ENCODE assay signal across 8 cellular contexts in the genomic region with DNA sequence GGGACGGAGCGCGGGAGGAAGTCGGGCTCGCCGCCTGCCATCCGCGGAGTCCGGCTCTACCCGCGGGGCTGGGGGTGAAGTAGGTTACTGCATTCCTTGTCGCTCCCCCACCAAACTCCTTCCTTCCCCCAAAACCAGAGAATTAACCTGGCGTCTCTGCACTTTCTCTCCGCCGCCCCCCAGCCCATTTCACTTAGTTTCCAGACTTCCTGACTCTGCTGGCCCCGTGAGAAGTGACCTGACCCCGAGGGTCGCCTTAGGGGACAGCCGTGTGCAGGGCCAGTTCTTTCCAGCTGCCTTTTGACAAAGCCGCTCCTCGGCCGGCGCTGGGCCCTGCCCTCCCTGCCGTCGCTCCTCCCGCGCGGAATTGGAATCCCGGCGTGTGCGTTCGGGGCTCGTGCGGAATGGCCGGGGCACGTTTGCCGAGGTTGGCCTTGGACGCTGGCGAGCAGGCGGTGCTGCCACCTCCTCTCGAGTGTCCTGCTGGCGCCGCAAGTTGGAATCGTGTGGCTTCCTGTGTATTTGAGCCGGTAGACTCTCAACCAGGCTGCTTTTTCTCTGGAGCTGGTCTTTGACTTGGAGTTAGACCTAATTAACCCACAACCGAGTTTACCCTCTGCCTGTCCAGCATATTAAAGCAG. TPM values are rescaled to one million over a fixed set of nuclear protein-coding genes. Genes with fewer than 3 reads are reported as not detected.
DNase-seq lines count a peak whose midpoint lies in the region; ATAC-seq, FAIRE-seq and TF ChIP-seq lines count a peak whose summit lies in the region.

No MANE protein-coding gene starts in this region.

- no peak for FAIRE-seq in GM12892 (lab: Jason Lieb, UNC)

- H3K79me2 ChIP-seq in OCI-LY7 (ENCODE audit: insufficient read depth, low read depth, low read length), result no peaks in the 10 kb centered on the region

- H2AFZ ChIP-seq in OCI-LY7 (ENCODE audit: low read length), result no peak overlapping the region

- CTCF ChIA-PET in OCI-LY7 (lab: Charles Lee; ENCODE audit: unreplicated experiment), result no interaction called here

- peak; percentile 13 for ATAC-seq in HG03066 (IDR thresholded peaks at IDR 0.05; ENCODE audit: low read depth, unreplicated experiment)

- no peaks in the 10 kb centered on the region for H3K27me3 ChIP-seq in ascending aorta
- no peaks in the 10 kb centered on the region for H3K27me3 ChIP-seq in prostate gland (replicated peaks; ENCODE audit: insufficient read depth)

- POLR2A ChIA-PET in OCI-LY7 (lab: Charles Lee), result interaction anchor here (1.8 kb wide), 1 partner anchor 13 kb away, joined by 6 read pairs; no protein-coding TSS in a partner anchor

- no peaks in the 10 kb centered on the region for H4K20me1 ChIP-seq in OCI-LY7 (ENCODE audit: insufficient read depth, low read length)

- H3K36me3 ChIP-seq in OCI-LY7 (ENCODE audit: insufficient read depth, low read length) (no peaks in the 10 kb centered on the region), ascending aorta (no peaks in the 10 kb centered on the region), prostate gland (no peaks in the 10 kb centered on the region)

- BruUV-seq in OCI-LY7 (replicated peaks; lab: Mats Ljungman, UMichigan), result no TSS peak

- peak overlapping the region; percentile 10; the same call in 1 of the 2 replicates for H3K4me2 ChIP-seq in OCI-LY7 (ENCODE audit: low read length)

- DNase-seq in A172 (ENCODE audit: low spot score) (peak; percentile 23), GM03348 (ENCODE audit: low spot score) (peak; percentile 82), OCI-LY7 (ENCODE audit: low spot score) (no peak), ascending aorta (ENCODE audit: low spot score in 2 of 2) (peak in 1 of 2 donors; percentile 76), hepatic stellate cell (ENCODE audit: low spot score) (peak; percentile 61), prostate gland (ENCODE audit: low spot score) (peak; percentile 33), GM12892 (ENCODE audit: insufficient read length) (no peak)

- H3K9me3 ChIP-seq in OCI-LY7 (ENCODE audit: low read length) (no peaks in the 10 kb centered on the region), ascending aorta (no peaks in the 10 kb centered on the region), prostate gland (no peaks in the 10 kb centered on the region)

- no peak overlapping the region for H3K27ac ChIP-seq in OCI-LY7 (ENCODE audit: low read depth, low read length, poor library complexity, severe bottlenecking)
- H3K27ac ChIP-seq in ascending aorta, result peak overlapping the region; percentile 87 to 91
- peak overlapping the region; percentile 71 to 74 for H3K27ac ChIP-seq in prostate gland

- H3K4me3 ChIP-seq in OCI-LY7 (ENCODE audit: low read depth, low read length, poor library complexity, severe bottlenecking) (no peak overlapping the region), ascending aorta (peak overlapping the region; percentile 70 to 83), prostate gland (peak overlapping the region; percentile 49 to 64)

- H3K9me2 ChIP-seq in OCI-LY7 (ENCODE audit: insufficient read depth, low read length), result no peaks in the 10 kb centered on the region

- H3K4me1 ChIP-seq in OCI-LY7 (ENCODE audit: insufficient read depth, low read length, poor library complexity, severe bottlenecking) (no peaks in the 10 kb centered on the region), ascending aorta (peaks cover 4 to 7% of the 10 kb centered on the region in 2 donors), prostate gland (replicated peaks) (no peaks in the 10 kb centered on the region)

- peak; percentile 11 for TF ChIP-seq POLR2A in prostate gland (IDR thresholded peaks at IDR 0.05)
- TF ChIP-seq POLR2A in GM12892 (IDR thresholded peaks at IDR 0.05; ENCODE audit: low read depth, low read length), result no peak

- TF ChIP-seq CTCF in OCI-LY7 (conservative IDR thresholded peaks at IDR 0.05; ENCODE audit: low read length), result no peak
- no peak for TF ChIP-seq CTCF in ascending aorta (IDR thresholded peaks at IDR 0.05)
- no peak for TF ChIP-seq CTCF in prostate gland (IDR thresholded peaks at IDR 0.05)

- intact Hi-C loops in OCI-LY7 (cut with micrococcal nuclease; ENCODE audit: unreplicated experiment), result no loop called here
- intact Hi-C loops in ascending aorta (cut with DNase I), result loop anchor here (2.0 to 5.0 kb wide), 4 partner anchors 32 to 1064 kb away; a partner anchor contains a TSS
- intact Hi-C loops in prostate gland (cut with DNase I), result no loop called here

- 0% methylated on average over 46 of the region's 46 CpGs for WGBS in prostate gland

RNA-seq across cellular contexts. Expression of a gene that starts 0.7 kb away (rescaled TPM):
- total RNA-seq in A172 (2014; rRNA removed; shearing (Covaris generic)), result 29.6 and 71.1 TPM in 2 replicates
- total RNA-seq in OCI-LY7 (2014; rRNA removed; shearing (Covaris generic)), result not detected in 2 replicates
- total RNA-seq in OCI-LY7 (2022) (0.08 and 0.39 TPM in 2 replicates), ascending aorta (0.85 TPM), prostate gland (10 to 100 TPM in 1 of 2 donors, 1 to 10 TPM in 1; 8.8 to 17.6 TPM)
- 2.9 TPM for polyA plus RNA-seq in GM12892 (2012; ENCODE audit: missing spikeins)

RNA-seq across cellular contexts. Expression of a gene that starts 57.4 kb away (rescaled TPM):
- 0.31 and 0.47 TPM in 2 replicates for total RNA-seq in A172 (2014; rRNA removed; shearing (Covaris generic))
- not detected in 2 replicates for total RNA-seq in OCI-LY7 (2014; rRNA removed; shearing (Covaris generic))
- total RNA-seq in OCI-LY7 (2022) (not detected in 2 replicates), ascending aorta (not detected), prostate gland (under 1 TPM; 0.23 to 0.34 TPM)
- polyA plus RNA-seq in GM12892 (2012; ENCODE audit: missing spikeins), result not detected

Comparison
In these comparisons a context has a peak if more than half of its experiments do, and no peak if none do; other contexts are left out.
1. DNase-seq: peak in A172 (single experiment), GM03348 (single experiment), hepatic stellate cell (single experiment) and prostate gland (single experiment); none in OCI-LY7 (single experiment) and GM12892 (single experiment).